Comparison of ENCODE assay signal across 2 cellular contexts in genomic region chr19:53580871-53581835, GRCh38.
TF ChIP-seq lines count a peak whose summit lies in the region.

No MANE protein-coding gene starts in this region.

TF ChIP-seq in GM23338, 12 proteins besides CTCF, POLR2A, EP300 and RAD21:
- TF ChIP-seq REST (IDR thresholded peaks at IDR 0.05; ENCODE audit: unreplicated experiment) (no peak), CREB1 (CRISPR knock-in tag; IDR thresholded peaks at IDR 0.05; ENCODE audit: low read depth) (no peak), ETS1 (IDR thresholded peaks at IDR 0.05) (no peak), EZH2 (IDR thresholded peaks at IDR 0.05; ENCODE audit: low read depth, unreplicated experiment) (no peak), NANOG (IDR thresholded peaks at IDR 0.05; ENCODE audit: borderline replicate concordance) (no peak), STAT1 (IDR thresholded peaks at IDR 0.05; ENCODE audit: unreplicated experiment) (no peak), EZH2phosphoT487 (IDR thresholded peaks at IDR 0.05; ENCODE audit: unreplicated experiment) (no peak), JUNB (IDR thresholded peaks at IDR 0.05; ENCODE audit: unreplicated experiment) (no peak)

TF ChIP-seq in SK-N-SH, 30 proteins besides CTCF, POLR2A, EP300 and RAD21:
- TF ChIP-seq FOSL2 (IDR thresholded peaks at IDR 0.05; ENCODE audit: borderline replicate concordance, low read depth), result no peak
- TF ChIP-seq TAF1 (IDR thresholded peaks at IDR 0.05; ENCODE audit: borderline replicate concordance, low read depth, low read length), result no peak
- no peak for TF ChIP-seq TEAD4 (IDR thresholded peaks at IDR 0.05; ENCODE audit: borderline replicate concordance, insufficient read depth)
